In the genomic region with DNA sequence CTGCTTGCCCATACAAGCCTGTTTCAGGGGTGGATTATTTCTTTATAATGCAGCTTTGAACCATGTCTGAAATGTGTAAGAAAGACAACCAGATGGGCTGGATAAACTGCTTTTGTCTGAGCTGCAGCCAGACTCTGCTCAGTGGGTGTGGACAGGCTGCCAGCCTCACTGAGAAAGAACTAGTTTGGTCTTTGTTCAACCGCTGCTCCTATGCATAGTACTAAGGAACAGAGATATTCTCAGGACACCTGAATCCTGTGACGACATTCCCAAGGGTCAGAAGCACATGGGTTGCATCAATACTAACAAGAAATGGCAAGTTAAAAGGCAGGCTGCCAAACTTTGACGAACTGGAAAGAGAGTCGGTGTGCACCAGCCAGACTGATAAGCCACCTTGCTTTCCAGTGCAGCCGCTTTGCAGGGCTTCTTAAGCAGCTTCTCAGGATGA, we compare ENCODE assay signal across 1 cellular context.
TF ChIP-seq lines count a peak whose summit lies in the region.

No MANE protein-coding gene starts in this region.

TF ChIP-seq in WTC11, 78 proteins besides CTCF, POLR2A, EP300 and RAD21 (continued from another document):
- TF ChIP-seq, protein P1, sequence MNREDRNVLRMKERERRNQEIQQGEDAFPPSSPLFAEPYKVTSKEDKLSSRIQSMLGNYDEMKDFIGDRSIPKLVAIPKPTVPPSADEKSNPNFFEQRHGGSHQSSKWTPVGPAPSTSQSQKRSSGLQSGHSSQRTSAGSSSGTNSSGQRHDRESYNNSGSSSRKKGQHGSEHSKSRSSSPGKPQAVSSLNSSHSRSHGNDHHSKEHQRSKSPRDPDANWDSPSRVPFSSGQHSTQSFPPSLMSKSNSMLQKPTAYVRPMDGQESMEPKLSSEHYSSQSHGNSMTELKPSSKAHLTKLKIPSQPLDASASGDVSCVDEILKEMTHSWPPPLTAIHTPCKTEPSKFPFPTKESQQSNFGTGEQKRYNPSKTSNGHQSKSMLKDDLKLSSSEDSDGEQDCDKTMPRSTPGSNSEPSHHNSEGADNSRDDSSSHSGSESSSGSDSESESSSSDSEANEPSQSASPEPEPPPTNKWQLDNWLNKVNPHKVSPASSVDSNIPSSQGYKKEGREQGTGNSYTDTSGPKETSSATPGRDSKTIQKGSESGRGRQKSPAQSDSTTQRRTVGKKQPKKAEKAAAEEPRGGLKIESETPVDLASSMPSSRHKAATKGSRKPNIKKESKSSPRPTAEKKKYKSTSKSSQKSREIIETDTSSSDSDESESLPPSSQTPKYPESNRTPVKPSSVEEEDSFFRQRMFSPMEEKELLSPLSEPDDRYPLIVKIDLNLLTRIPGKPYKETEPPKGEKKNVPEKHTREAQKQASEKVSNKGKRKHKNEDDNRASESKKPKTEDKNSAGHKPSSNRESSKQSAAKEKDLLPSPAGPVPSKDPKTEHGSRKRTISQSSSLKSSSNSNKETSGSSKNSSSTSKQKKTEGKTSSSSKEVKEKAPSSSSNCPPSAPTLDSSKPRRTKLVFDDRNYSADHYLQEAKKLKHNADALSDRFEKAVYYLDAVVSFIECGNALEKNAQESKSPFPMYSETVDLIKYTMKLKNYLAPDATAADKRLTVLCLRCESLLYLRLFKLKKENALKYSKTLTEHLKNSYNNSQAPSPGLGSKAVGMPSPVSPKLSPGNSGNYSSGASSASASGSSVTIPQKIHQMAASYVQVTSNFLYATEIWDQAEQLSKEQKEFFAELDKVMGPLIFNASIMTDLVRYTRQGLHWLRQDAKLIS (CRISPR knock-in tag; IDR thresholded peaks at IDR 0.05; ENCODE audit: borderline replicate concordance) = no peak
- no peak for TF ChIP-seq CBFB (CRISPR knock-in tag; IDR thresholded peaks at IDR 0.05; ENCODE audit: low read depth)
- TF ChIP-seq KAT7 (CRISPR knock-in tag; IDR thresholded peaks at IDR 0.05; ENCODE audit: borderline replicate concordance) = no peak
- TF ChIP-seq, protein P2, sequence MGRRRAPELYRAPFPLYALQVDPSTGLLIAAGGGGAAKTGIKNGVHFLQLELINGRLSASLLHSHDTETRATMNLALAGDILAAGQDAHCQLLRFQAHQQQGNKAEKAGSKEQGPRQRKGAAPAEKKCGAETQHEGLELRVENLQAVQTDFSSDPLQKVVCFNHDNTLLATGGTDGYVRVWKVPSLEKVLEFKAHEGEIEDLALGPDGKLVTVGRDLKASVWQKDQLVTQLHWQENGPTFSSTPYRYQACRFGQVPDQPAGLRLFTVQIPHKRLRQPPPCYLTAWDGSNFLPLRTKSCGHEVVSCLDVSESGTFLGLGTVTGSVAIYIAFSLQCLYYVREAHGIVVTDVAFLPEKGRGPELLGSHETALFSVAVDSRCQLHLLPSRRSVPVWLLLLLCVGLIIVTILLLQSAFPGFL (CRISPR knock-in tag; IDR thresholded peaks at IDR 0.05; ENCODE audit: borderline replicate concordance) = no peak
- no peak for TF ChIP-seq ZNF671 (CRISPR knock-in tag; IDR thresholded peaks at IDR 0.05)
- no peak for TF ChIP-seq ZNF423 (CRISPR knock-in tag; IDR thresholded peaks at IDR 0.05)
- no peak for TF ChIP-seq ZNF138 (CRISPR knock-in tag; conservative IDR thresholded peaks at IDR 0.05)
- no peak for TF ChIP-seq SMAD4 (CRISPR knock-in tag; IDR thresholded peaks at IDR 0.05)
- TF ChIP-seq ZNF396 (CRISPR knock-in tag; IDR thresholded peaks at IDR 0.05; ENCODE audit: borderline replicate concordance) = no peak
